Comparison of ENCODE assay signal across 9 cellular contexts in the genomic region with DNA sequence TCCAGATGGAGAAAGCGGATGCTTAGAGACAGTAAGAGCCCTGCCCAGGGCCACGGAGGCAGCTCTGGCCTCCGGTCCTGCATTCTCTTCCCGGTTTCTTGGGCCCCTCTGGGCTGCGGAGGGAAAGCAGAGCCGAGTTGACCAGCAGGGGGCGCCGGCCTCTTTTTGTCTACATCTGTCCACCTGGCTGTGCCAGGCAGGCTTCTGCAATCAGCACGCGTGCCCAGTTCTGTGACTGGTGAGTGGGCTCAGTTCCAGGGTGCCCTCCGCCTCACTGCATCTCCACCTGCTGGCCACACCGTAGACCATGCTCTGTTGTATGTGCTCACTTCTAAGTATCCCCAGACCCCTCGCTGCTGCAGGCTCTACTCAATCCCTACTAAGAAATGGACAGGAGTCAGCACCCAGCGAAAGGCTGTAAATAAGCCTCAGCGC. TPM values are rescaled to one million over a fixed set of nuclear protein-coding genes. Genes with fewer than 3 reads are reported as not detected.
DNase-seq lines count a peak whose midpoint lies in the region; ATAC-seq, FAIRE-seq and TF ChIP-seq lines count a peak whose summit lies in the region.
"Had no signal": no experiment of that assay in that cellular context is flagged by ENCODE, and none has a peak within 500 bp of the region (broad histone marks: within the 10 kb centered on the region; RNA-seq: fewer than 3 reads in every experiment).

No MANE protein-coding gene starts in this region.

- no peaks in the 10 kb centered on the region for H3K4me1 Mint-ChIP-seq in activated CD4-positive, alpha-beta T cell treated with anti-CD3 and anti-CD28 coated beads, Interleukin-2, amount 10 ng/mL, durations not matched to agents 24 days and 14 days
- H3K4me1 Mint-ChIP-seq: activated naive CD4-positive, alpha-beta T cell treated with anti-CD3 and anti-CD28 coated beads, Interleukin-2, amount 50 U/mL, for 24 hours had no signal

- no TSS peak for BruUV-seq in HepG2 (replicated peaks; lab: Mats Ljungman, UMichigan)

- no peak overlapping the region for H3K4me3 Mint-ChIP-seq in activated CD4-positive, alpha-beta T cell treated with anti-CD3 and anti-CD28 coated beads, Interleukin-2, amount 10 ng/mL, durations not matched to agents 24 days and 14 days
- H3K4me3 Mint-ChIP-seq: activated naive CD4-positive, alpha-beta T cell treated with anti-CD3 and anti-CD28 coated beads, Interleukin-2, amount 50 U/mL, for 24 hours had no signal

- H3K27me3 Mint-ChIP-seq in activated CD4-positive, alpha-beta T cell treated with anti-CD3 and anti-CD28 coated beads, Interleukin-2, amount 10 ng/mL, durations not matched to agents 24 days and 14 days, result peaks cover 16% of the 10 kb centered on the region

- H3K79me2 ChIP-seq in HepG2 (ENCODE audit: insufficient read depth, low read length), result no peaks in the 10 kb centered on the region

- intact Hi-C loops in activated CD4-positive, alpha-beta T cell treated with anti-CD3 and anti-CD28 coated beads, Interleukin-2, amount 10 ng/mL, durations not matched to agents 24 days and 14 days (cut with micrococcal nuclease), result no loop called here
- intact Hi-C loops in colonic mucosa (cut with DNase I) (loop anchor here (2.0 kb wide), 1 partner anchor 393 kb away; no protein-coding TSS in a partner anchor), HepG2 (cut with micrococcal nuclease; ENCODE audit: unreplicated experiment) (loop anchor here (1.0 to 10.0 kb wide), 3 partner anchors 79 to 392 kb away; no protein-coding TSS in a partner anchor)

- TF ChIP-seq POLR2A in HepG2 (IDR thresholded peaks at IDR 0.05; ENCODE audit: insufficient read depth in 1 of 2, low read depth in 2 of 2, low read length in 2 of 2), result no peak

- no peaks in the 10 kb centered on the region for H3K36me3 ChIP-seq in colonic mucosa
- H3K36me3 ChIP-seq in HepG2 (replicated peaks in 1 of 2; ENCODE audit: control insufficient read depth in 1 of 2, insufficient read depth in 2 of 2, low read length in 2 of 2), result no peaks in the 10 kb centered on the region

- H3K4me2 ChIP-seq in HepG2 (ENCODE audit: low read depth, low read length), result no peak overlapping the region

- ATAC-seq in HG02885 (IDR thresholded peaks at IDR 0.05; ENCODE audit: poor library complexity, unreplicated experiment), result peak; percentile 69
- peak; percentile 98 for ATAC-seq in HepG2
- ATAC-seq in GM18519 (IDR thresholded peaks at IDR 0.05; ENCODE audit: low FRiP score, unreplicated experiment), result no peak

- no peak overlapping the region for H2AFZ ChIP-seq in HepG2 (ENCODE audit: low read length)

- CTCF ChIA-PET in HepG2 (lab: Yijun Ruan, JAX; ENCODE audit: low intra/inter-chr PET ratio, low total read pairs), result interaction anchor here (0.8 to 3.8 kb wide), 2 partner anchors 68 to 392 kb away, joined by 3 to 35 read pairs; no protein-coding TSS in a partner anchor

- no peaks in the 10 kb centered on the region for H4K20me1 ChIP-seq in HepG2 (ENCODE audit: insufficient read depth, low read length)

- TF ChIP-seq RAD21 in HepG2 (CRISPR knock-in tag; IDR thresholded peaks at IDR 0.05), result peak; percentile 85

- no peak overlapping the region for H3K4me3 ChIP-seq in colonic mucosa
- no peak overlapping the region for H3K4me3 ChIP-seq in HepG2 (replicated peaks in 1 of 3; ENCODE audit: insufficient read depth in 1 of 3, low read depth in 2 of 3, low read length in 3 of 3)

- in situ Hi-C loops in HepG2 (cut with HindIII; ENCODE audit: extremely low pct_ligation_motif_present, low pct_unique_long_range_greater_than_20kb), result loop anchor here (5.0 kb wide), 1 partner anchor 396 kb away; no protein-coding TSS in a partner anchor

- H3K27ac ChIP-seq in colonic mucosa (no peak overlapping the region), HepG2 (ENCODE audit: extremely low read length, insufficient read depth, low read length) (no peak overlapping the region)

- peak; percentile 18 for FAIRE-seq in HepG2 (lab: Jason Lieb, UNC)

- no peak for TF ChIP-seq EP300 in HepG2 (IDR thresholded peaks at IDR 0.05; ENCODE audit: low read depth in 2 of 2, low read length in 2 of 2)
- TF ChIP-seq EP300 in HepG2 (CRISPR knock-in tag; IDR thresholded peaks at IDR 0.05; ENCODE audit: borderline replicate concordance), result no peak

- POLR2A ChIA-PET in HepG2 (lab: Yijun Ruan, JAX), result interaction anchor here (1.2 kb wide), 1 partner anchor 392 kb away, joined by 3 read pairs; no protein-coding TSS in a partner anchor

- no peaks in the 10 kb centered on the region for H3K4me1 ChIP-seq in colonic mucosa
- no peaks in the 10 kb centered on the region; the same call in 1 of the 2 replicates for H3K4me1 ChIP-seq in HepG2 (ENCODE audit: insufficient read depth, low read length)

- H3K9me3 Mint-ChIP-seq in activated CD4-positive, alpha-beta T cell treated with anti-CD3 and anti-CD28 coated beads, Interleukin-2, amount 10 ng/mL, durations not matched to agents 24 days and 14 days, result no peaks in the 10 kb centered on the region
- H3K9me3 Mint-ChIP-seq: activated naive CD4-positive, alpha-beta T cell treated with anti-CD3 and anti-CD28 coated beads, Interleukin-2, amount 50 U/mL, for 24 hours had no signal

- no peaks in the 10 kb centered on the region for H3K36me3 Mint-ChIP-seq in activated CD4-positive, alpha-beta T cell treated with anti-CD3 and anti-CD28 coated beads, Interleukin-2, amount 10 ng/mL, durations not matched to agents 24 days and 14 days (ENCODE audit: low read depth)
- H3K36me3 Mint-ChIP-seq: activated naive CD4-positive, alpha-beta T cell treated with anti-CD3 and anti-CD28 coated beads, Interleukin-2, amount 50 U/mL, for 24 hours had no signal

- no peaks in the 10 kb centered on the region for H3K27me3 ChIP-seq in colonic mucosa
- peaks cover 0 to 18% of the 10 kb centered on the region in 2 experiments; a peak in 3 of 5 replicates for H3K27me3 ChIP-seq in HepG2 (ENCODE audit: control insufficient read depth in 1 of 2, insufficient read depth in 2 of 2, low read length in 2 of 2)

- H3K9ac ChIP-seq in colonic mucosa (ENCODE audit: low read depth in 2 of 2, low read length in 2 of 2) (no peak overlapping the region), HepG2 (ENCODE audit: insufficient read depth, low read depth, low read length) (no peak overlapping the region)

- DNase-seq in DMS153 treated with DMSO at 0.1 percent for 48 hours (lab: John Stamatoyannopoulos, UW; ENCODE audit: unreplicated experiment), result peak; percentile 56
- peak; percentile 78 to 97 for DNase-seq in NCI-H446 (lab: John Stamatoyannopoulos, UW)
- DNase-seq in activated CD4-positive, alpha-beta T cell treated with anti-CD3 and anti-CD28 coated beads, Interleukin-2, amount 10 ng/mL, durations not matched to agents 24 days and 14 days, result peak; percentile 87
- DNase-seq in colonic mucosa, result peak; percentile 90
- DNase-seq in HepG2 (ENCODE audit: low spot score), result peak; percentile 65
- peak; percentile 72 to 75 for DNase-seq in stimulated activated CD4-positive, alpha-beta T cell treated with anti-CD3 and anti-CD28 coated beads, Interleukin-4, amount 100 ng/mL, for 48 hours (ENCODE audit: low read depth in 2 of 2)

- WGBS in HepG2 (ENCODE audit: low lambda C conversion rate), result 58% methylated on average over 2 of the region's 15 CpGs

- no peaks in the 10 kb centered on the region for H3K9me3 ChIP-seq in colonic mucosa
- no peaks in the 10 kb centered on the region for H3K9me3 ChIP-seq in HepG2 (ENCODE audit: low read length)

- H3K27ac Mint-ChIP-seq in activated CD4-positive, alpha-beta T cell treated with anti-CD3 and anti-CD28 coated beads, Interleukin-2, amount 10 ng/mL, durations not matched to agents 24 days and 14 days, result no peak overlapping the region
- H3K27ac Mint-ChIP-seq: activated naive CD4-positive, alpha-beta T cell treated with anti-CD3 and anti-CD28 coated beads, Interleukin-2, amount 50 U/mL, for 24 hours had no signal

- TF ChIP-seq CTCF in colonic mucosa (IDR thresholded peaks at IDR 0.05) (peak; percentile 88), HepG2 (CRISPR knock-in tag; IDR thresholded peaks at IDR 0.05) (peak; percentile 90)

TF ChIP-seq in HepG2, 621 proteins besides CTCF, POLR2A, EP300 and RAD21 (continues in another document):
- TF ChIP-seq EEA1 (CRISPR knock-in tag; IDR thresholded peaks at IDR 0.05; ENCODE audit: borderline replicate concordance) (peak; percentile 65; the same call in 1 of the 2 replicates), CBX5 (CRISPR knock-in tag; IDR thresholded peaks at IDR 0.05; ENCODE audit: borderline replicate concordance) (peak; percentile 28; the same call in 1 of the 2 replicates), ZSCAN21 (CRISPR knock-in tag; IDR thresholded peaks at IDR 0.05; ENCODE audit: borderline replicate concordance) (peak; percentile 33; the same call in 1 of the 2 replicates), ZNF816 (CRISPR knock-in tag; IDR thresholded peaks at IDR 0.05; ENCODE audit: borderline replicate concordance) (no peak), ZNF557 (CRISPR knock-in tag; IDR thresholded peaks at IDR 0.05) (no peak), MXI1 (IDR thresholded peaks at IDR 0.05; ENCODE audit: borderline replicate concordance, low read depth, low read length) (peak; percentile 23; the same call in 1 of the 3 replicates)

RNA-seq across cellular contexts. Expression of a gene that starts 6.7 kb away (rescaled TPM):
- 0.33 and 0.37 TPM in 2 replicates for total RNA-seq in activated CD4-positive, alpha-beta T cell treated with anti-CD3 and anti-CD28 coated beads, Interleukin-2, amount 10 ng/mL, durations not matched to agents 24 days and 14 days
- total RNA-seq in colonic mucosa (10 to 100 TPM in 1 of 2 donors, 1 to 10 TPM in 1; 7.2 to 13.0 TPM), HepG2 (2016; rRNA removed; fragmentation: Illumina TruSeq; extraction: Trizol) (1.9 and 2.5 TPM in 2 replicates)
- total RNA-seq in HepG2 (2016; cell fraction: cytosol; rRNA removed; fragmentation: Illumina TruSeq; extraction: Trizol; ENCODE audit: low read depth), result 0.53 and 1.1 TPM in 2 replicates
- total RNA-seq in HepG2 (2016; cell fraction: insoluble cytoplasmic fraction; rRNA removed; fragmentation: Illumina TruSeq; extraction: Trizol), result 2.4 and 3.2 TPM in 2 replicates
- total RNA-seq in HepG2 (2016; cell fraction: membrane; rRNA removed; fragmentation: Illumina TruSeq; extraction: Trizol), result 1.1 and 2.0 TPM in 2 replicates
- total RNA-seq in HepG2 (2016; cell fraction: nucleus; rRNA removed; fragmentation: Illumina TruSeq; extraction: Trizol), result 2.6 and 2.9 TPM in 2 replicates
- 0.98 and 1.8 TPM in 2 replicates for polyA plus RNA-seq in HepG2 (2011; rRNA removed)
- polyA plus RNA-seq in HepG2 (2011; cell fraction: cytosol; rRNA removed), result 0.74 and 0.87 TPM in 2 replicates
- polyA plus RNA-seq in HepG2 (2011; cell fraction: nucleus; rRNA removed), result 0.92 and 1.2 TPM in 2 replicates
- polyA plus RNA-seq in HepG2 (2012), result 1.2 and 2.5 TPM in 2 replicates
- 0.14 and 0.16 TPM in 2 replicates for polyA plus RNA-seq in HepG2 (2016; cell fraction: cytosol; fragmentation: Illumina TruSeq; extraction: Trizol; ENCODE audit: low read depth)
- 2.5 and 2.9 TPM in 2 replicates for polyA plus RNA-seq in HepG2 (2016; cell fraction: insoluble cytoplasmic fraction; fragmentation: Illumina TruSeq; extraction: Trizol; ENCODE audit: low read depth)
- polyA plus RNA-seq in HepG2 (2016; cell fraction: membrane; fragmentation: Illumina TruSeq; extraction: Trizol; ENCODE audit: low read depth), result 0.32 and 0.48 TPM in 2 replicates
- 3.0 and 3.4 TPM in 2 replicates for polyA plus RNA-seq in HepG2 (2016; cell fraction: nucleus; fragmentation: Illumina TruSeq; extraction: Trizol; ENCODE audit: insufficient read depth, low read depth)
- 0.02 and 2.8 TPM in 2 replicates for polyA minus RNA-seq in HepG2 (2011; rRNA and poly(A)+ RNA removed; ENCODE audit: low replicate concordance)
- 0.99 and 1.5 TPM in 2 replicates for polyA minus RNA-seq in HepG2 (2011; cell fraction: cytosol; rRNA and poly(A)+ RNA removed)
- polyA minus RNA-seq in HepG2 (2011; cell fraction: nucleus; rRNA and poly(A)+ RNA removed), result 2.0 and 4.5 TPM in 2 replicates
